Comparison of ENCODE assay signal across 20 cellular contexts in genomic region chr2:239313776-239314175, GRCh38.
A peak's percentile ranks its signal among the peaks of the same experiment; 100 is the strongest.
DNase-seq lines count a peak whose midpoint lies in the region; ATAC-seq and TF ChIP-seq lines count a peak whose summit lies in the region.
"Had no signal": no experiment of that assay in that cellular context is flagged by ENCODE, and none has a peak within 500 bp of the region (broad histone marks: within the 10 kb centered on the region; RNA-seq: fewer than 3 reads in every experiment).

No MANE protein-coding gene starts in this region.

- H3K27ac ChIP-seq in heart right ventricle (peak overlapping the region in 9 of 10 donors; percentile 3 to 77 (median 65)), right cardiac atrium (ENCODE audit: low read length) (no peak overlapping the region), gastroesophageal sphincter (peak overlapping the region in 3 of 4 donors; percentile 86 to 93 (median 91)), rectal smooth muscle tissue (ENCODE audit: low read depth, low read length) (peak overlapping the region; percentile 95)
- H3K27ac ChIP-seq: KMS-11, right lobe of liver had no signal

- H3K4me3 ChIP-seq in heart right ventricle (no peak overlapping the region), right cardiac atrium (ENCODE audit: low read length) (no peak overlapping the region), gastroesophageal sphincter (no peak overlapping the region), rectal smooth muscle tissue (ENCODE audit: low read length) (no peak overlapping the region)
- H3K4me3 ChIP-seq: right lobe of liver had no signal

- TF ChIP-seq EP300 in gastroesophageal sphincter (IDR thresholded peaks at IDR 0.05) = no peak

- no peak overlapping the region for H3K9ac ChIP-seq in rectal smooth muscle tissue (ENCODE audit: low read length)
- H3K9ac ChIP-seq: KMS-11 had no signal

- intact Hi-C loops in heart right ventricle (cut with DNase I) (no loop called here), right cardiac atrium (cut with DNase I) (loop anchor here in 1 of 4 donors (10.0 kb wide), 1 partner anchor 89 kb away; no protein-coding TSS in a partner anchor)

- TF ChIP-seq CTCF in heart right ventricle (IDR thresholded peaks at IDR 0.05) (no peak), gastroesophageal sphincter (IDR thresholded peaks at IDR 0.05) (no peak)

- 85 to 86% methylated on average over 5 of the region's 5 CpGs for WGBS in heart right ventricle, 2 donors
- 90% methylated on average over 5 of the region's 5 CpGs for WGBS in right cardiac atrium
- WGBS in gastroesophageal sphincter (ENCODE audit: low coverage in 1 of 2), 2 donors = 75% methylated on average over 3 of the region's 5 CpGs; no CpG with 5 or more reads in 1 of the 2 donors

- H3K27me3 ChIP-seq in heart right ventricle (no peaks in the 10 kb centered on the region), right cardiac atrium (ENCODE audit: control insufficient read depth, insufficient read depth) (no peaks in the 10 kb centered on the region), gastroesophageal sphincter (no peaks in the 10 kb centered on the region), rectal smooth muscle tissue (ENCODE audit: control insufficient read depth, insufficient read depth, low read length) (no peaks in the 10 kb centered on the region)
- H3K27me3 ChIP-seq: right lobe of liver, vagina had no signal

- no peak for TF ChIP-seq POLR2A in gastroesophageal sphincter (IDR thresholded peaks at IDR 0.05)

- H3K9me3 ChIP-seq in heart right ventricle (peaks cover 0 to 10% (median 0%) of the 10 kb centered on the region in 11 donors), right cardiac atrium (ENCODE audit: control insufficient read depth, low read length) (no peaks in the 10 kb centered on the region), gastroesophageal sphincter (no peaks in the 10 kb centered on the region)
- H3K9me3 ChIP-seq: right lobe of liver, vagina had no signal

- DNase-seq in heart right ventricle (peak in 1 of 2 donors; percentile 2), right cardiac atrium (no peak), NCI-H748 treated with DMSO at 0.1 percent for 48 hours (lab: John Stamatoyannopoulos, UW) (no peak), dedifferentiated amniotic fluid mesenchymal stem cell (ENCODE audit: extremely low spot score) (no peak)
- no peak for DNase-seq in NK-92 treated with Interleukin-12 subunit alpha and Interleukin-12 subunit beta, amount 100 ng/mL, for 24 hours (lab: John Stamatoyannopoulos, UW)
- DNase-seq: activated CD4-positive, alpha-beta T cell treated with anti-CD3 and anti-CD28 coated beads, Interleukin-2, amount 10 ng/mL, durations not matched to agents 24 days and 14 days; CD4-positive, CD25-positive, alpha-beta regulatory T cell; DMS53; foreskin melanocyte; kidney glomerular epithelial cell; NCI-H1092; NCI-H2029; NCI-H446 treated with DMSO at 0.1 percent for 48 hours; stimulated activated naive CD8-positive, alpha-beta T cell treated with anti-CD3 and anti-CD28 coated beads, Interleukin-15, Interleukin-2, amounts not matched to agents 100 U/mL and 50 U/mL, for 24 hours had no signal

- ATAC-seq in heart right ventricle = no peak
- ATAC-seq in right cardiac atrium = no peak
- ATAC-seq in gastroesophageal sphincter = no peak
- ATAC-seq in GM21515 (IDR thresholded peaks at IDR 0.05; ENCODE audit: unreplicated experiment) = no peak
- ATAC-seq: right lobe of liver; stimulated activated naive CD8-positive, alpha-beta T cell treated with anti-CD3 and anti-CD28 coated beads, Interleukin-15, Interleukin-2, amounts not matched to agents 100 U/mL and 50 U/mL, for 24 hours had no signal

- H3K36me3 ChIP-seq in heart right ventricle (no peaks in the 10 kb centered on the region), gastroesophageal sphincter (no peaks in the 10 kb centered on the region), rectal smooth muscle tissue (ENCODE audit: control insufficient read depth, insufficient read depth, low read length) (no peaks in the 10 kb centered on the region)
- H3K36me3 ChIP-seq: right lobe of liver, vagina had no signal

- H3K4me1 ChIP-seq in heart right ventricle (peaks cover 30 to 79% (median 75%) of the 10 kb centered on the region in 9 donors), right cardiac atrium (ENCODE audit: control insufficient read depth, insufficient read depth, low read length) (peaks cover 18% of the 10 kb centered on the region), gastroesophageal sphincter (peaks cover 7 to 89% (median 49%) of the 10 kb centered on the region in 3 donors), rectal smooth muscle tissue (ENCODE audit: control insufficient read depth, insufficient read depth, low read length) (peaks cover 62% of the 10 kb centered on the region)
